Comparison of ENCODE assay signal across 10 cellular contexts in the genomic region with DNA sequence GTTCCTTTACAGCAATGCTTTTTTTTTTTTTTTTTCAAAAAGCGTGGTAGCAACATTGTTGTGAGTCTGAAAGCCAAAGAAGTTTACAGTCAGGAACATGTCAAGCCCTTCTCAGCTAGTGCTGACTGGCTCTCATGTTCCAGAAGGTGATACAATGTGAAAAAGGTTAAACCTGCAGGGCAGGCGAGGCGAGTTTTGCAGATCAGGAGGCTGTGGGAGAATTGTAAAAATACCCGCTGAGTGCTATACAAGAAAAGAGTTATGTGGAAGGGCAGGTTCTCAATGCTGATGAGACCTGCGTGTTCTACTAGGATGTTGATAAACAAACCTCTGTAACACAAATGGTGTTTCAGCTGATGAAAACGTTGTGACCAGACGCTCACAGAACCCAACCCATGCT. TPM values are rescaled to one million over a fixed set of nuclear protein-coding genes. Genes with fewer than 3 reads are reported as not detected.
"Had no signal": no experiment of that assay in that cellular context is flagged by ENCODE, and none has a peak within 500 bp of the region (broad histone marks: within the 10 kb centered on the region; RNA-seq: fewer than 3 reads in every experiment).

No MANE protein-coding gene starts in this region.

- H3K4me3 ChIP-seq: thyroid gland had no signal

- ATAC-seq: effector memory CD8-positive, alpha-beta T cell; stimulated activated memory B cell treated with anti-CD40 and anti-IgM and Interleukin-4, amounts not matched to agents 10 μg/mL and 1 μg/mL and 100 μg/mL, for 72 hours had no signal

- H3K9me3 ChIP-seq: thyroid gland had no signal

- FAIRE-seq: astrocyte had no signal

- H3K27me3 ChIP-seq: thyroid gland had no signal

- DNase-seq: activated CD4-positive, alpha-beta T cell treated with anti-CD3 and anti-CD28 coated beads, Interleukin-2, amount 50 U/mL, for 48 hours; activated effector memory CD4-positive, alpha-beta T cell treated with Interleukin-2 at 50 U/mL for 16 hours; activated naive CD4-positive, alpha-beta T cell treated with anti-CD3 and anti-CD28 coated beads, Interleukin-2, amount 50 U/mL, for 16 hours; dermis blood vessel endothelial cell; effector memory CD8-positive, alpha-beta T cell; retina; thyroid gland had no signal

- H3K36me3 ChIP-seq: thyroid gland had no signal

- H3K27ac ChIP-seq: thyroid gland had no signal

- H3K4me1 ChIP-seq: thyroid gland had no signal

RNA-seq across cellular contexts. Expression of gene PPP1R3G, which starts 50.4 kb away (rescaled TPM):
- total RNA-seq: T-helper 1 cell treated with Interleukin-12 subunit alpha and Interleukin-12 subunit beta and Interleukin-4 antibody, amounts not matched to agents 30 ng/mL and 1 ng/mL, for 36 hours had no signal
